ENCODE assay signal across 1 cellular context in the genomic region with DNA sequence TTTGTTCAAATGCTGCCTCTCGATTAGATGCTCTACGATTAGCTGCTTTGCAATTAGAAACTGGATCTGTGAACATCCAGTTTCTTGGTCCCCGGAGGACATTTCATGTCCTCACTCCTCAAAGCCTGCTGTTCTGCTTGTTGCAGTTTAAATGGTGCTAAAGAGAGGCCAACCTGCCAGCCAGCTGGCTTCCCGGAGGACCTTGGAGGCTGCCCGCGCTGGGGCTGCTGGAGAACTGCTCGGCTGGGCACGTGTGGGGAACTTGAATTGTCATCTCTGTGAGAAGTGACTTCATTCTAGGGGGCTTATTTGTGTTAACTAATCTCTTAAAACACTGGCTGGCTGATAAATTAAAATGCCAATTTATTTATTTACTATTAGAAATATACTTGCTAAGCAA.
TF ChIP-seq lines count a peak whose summit lies in the region.

No MANE protein-coding gene starts in this region.

TF ChIP-seq in H1, 55 proteins besides CTCF, POLR2A, EP300 and RAD21 (continued from another document):
- TF ChIP-seq ZNF274 (IDR thresholded peaks at IDR 0.05; ENCODE audit: borderline replicate concordance, extremely low read depth, low read length) (no peak), RXRA (IDR thresholded peaks at IDR 0.05; ENCODE audit: insufficient read depth, low read depth, low read length) (no peak), SP2 (IDR thresholded peaks at IDR 0.05; ENCODE audit: low read length) (no peak), KDM4A (IDR thresholded peaks at IDR 0.05; ENCODE audit: low read depth, low read length, severe bottlenecking) (no peak), RFX5 (IDR thresholded peaks at IDR 0.05; ENCODE audit: borderline replicate concordance, low read depth, low read length) (no peak)
